In the genomic region with DNA sequence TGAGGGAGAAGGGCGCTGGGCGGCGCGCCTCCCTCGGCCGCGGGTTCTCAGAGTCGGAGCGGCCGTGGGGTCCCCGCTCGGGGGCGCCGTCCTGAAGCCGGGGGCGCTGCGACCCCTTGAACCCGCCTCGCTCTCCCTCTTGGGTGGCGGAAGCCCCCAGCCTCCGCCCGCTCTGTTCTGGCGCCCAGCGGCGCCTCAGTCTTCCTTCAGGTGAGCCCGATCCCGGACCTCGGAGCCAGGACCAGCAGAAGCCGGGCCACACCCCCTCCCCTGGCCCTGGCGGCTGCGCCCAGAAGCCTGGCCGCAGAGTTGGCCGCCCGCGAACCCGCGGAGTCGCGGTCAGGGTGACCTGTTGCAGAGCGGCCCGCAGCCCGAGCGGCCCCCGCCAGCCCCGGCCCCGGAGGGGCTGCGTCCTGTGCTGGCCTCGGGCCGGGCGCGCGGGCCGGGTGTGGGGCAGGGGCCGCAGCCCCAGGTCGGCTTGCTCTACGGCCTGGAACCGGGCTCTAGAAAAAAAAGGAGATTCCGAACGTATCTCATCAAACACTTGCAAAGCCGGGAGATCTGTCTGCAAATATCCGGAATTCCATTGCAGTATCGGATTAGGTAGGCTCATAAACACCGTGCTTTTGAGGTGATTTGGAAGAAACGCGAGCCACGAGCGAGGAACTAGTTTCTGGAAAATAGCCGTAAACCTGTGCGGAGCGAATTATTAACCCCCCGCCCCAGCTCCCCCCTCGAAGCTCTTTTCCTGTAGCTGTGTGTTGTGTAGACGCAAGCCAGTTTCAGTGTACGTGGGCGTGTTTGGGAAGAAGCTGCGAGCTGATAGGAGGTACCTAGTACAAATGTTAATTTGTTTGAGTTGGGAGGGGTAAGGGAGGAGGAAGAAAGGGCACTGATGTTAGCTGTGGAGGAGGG, we compare ENCODE assay signal across 8 cellular contexts. TPM values are rescaled to one million over a fixed set of nuclear protein-coding genes. Genes with fewer than 3 reads are reported as not detected.
A peak's percentile ranks its signal among the peaks of the same experiment; 100 is the strongest.
DNase-seq lines count a peak whose midpoint lies in the region; FAIRE-seq and TF ChIP-seq lines count a peak whose summit lies in the region.

No MANE protein-coding gene starts in this region.

- no peak for FAIRE-seq in D721Med (lab: Jason Lieb, UNC)

- CTCF ChIA-PET in HEK293 (lab: Yijun Ruan, JAX) = interaction anchor here (0.7 to 1.5 kb wide), 3 partner anchors 183 to 400 kb away, joined by 3 to 4 read pairs (median 4); no protein-coding TSS in a partner anchor

- TF ChIP-seq CTCF in HEK293 (tag by site-specific recombination; IDR thresholded peaks at IDR 0.05) = peak; percentile 85
- peak; percentile 13 for TF ChIP-seq CTCF in MM.1S (IDR thresholded peaks at IDR 0.05; ENCODE audit: low read length)
- no peak for TF ChIP-seq CTCF in SU-DHL-6 (IDR thresholded peaks at IDR 0.05; ENCODE audit: insufficient read depth, low read length, poor library complexity, severe bottlenecking)
- no peak for TF ChIP-seq CTCF in ascending aorta (IDR thresholded peaks at IDR 0.05)
- TF ChIP-seq CTCF in left ventricle myocardium inferior (IDR thresholded peaks at IDR 0.05; ENCODE audit: borderline replicate concordance) = no peak
- TF ChIP-seq CTCF in progenitor cell of endocrine pancreas (IDR thresholded peaks at IDR 0.05; ENCODE audit: unreplicated experiment) = peak; percentile 46
- no peak for TF ChIP-seq CTCF in D721Med (IDR thresholded peaks at IDR 0.05; ENCODE audit: insufficient read depth, missing control alignments)

- DNase-seq in MM.1S = peak; percentile 95
- DNase-seq in ascending aorta (ENCODE audit: low spot score in 2 of 2) = peak in 1 of 2 donors; percentile 65
- peak; percentile 48 for DNase-seq in left ventricle myocardium inferior
- DNase-seq in progenitor cell of endocrine pancreas (ENCODE audit: low spot score, unreplicated experiment) = peak; percentile 48
- DNase-seq in D721Med (ENCODE audit: insufficient read length, low spot score) = no peak

- H3K36me3 Mint-ChIP-seq in progenitor cell of endocrine pancreas (ENCODE audit: insufficient read depth) = peaks cover 5% of the 10 kb centered on the region

- H3K27ac ChIP-seq in HEK293 (ENCODE audit: extremely low read depth, low read depth, low read length) (peak overlapping the region; percentile 79), MM.1S (ENCODE audit: low read length) (peak overlapping the region; percentile 67; the same call in 1 of the 2 replicates), SU-DHL-6 (ENCODE audit: low read depth, low read length) (peak overlapping the region; percentile 80), ascending aorta (peak overlapping the region in 1 of 2 donors; percentile 36), left ventricle myocardium inferior (replicated peaks) (peak overlapping the region; percentile 86)

- intact Hi-C loops in ascending aorta (cut with DNase I) = no loop called here
- intact Hi-C loops in left ventricle myocardium inferior (cut with micrococcal nuclease) = no loop called here

- no peaks in the 10 kb centered on the region for H3K27me3 Mint-ChIP-seq in progenitor cell of endocrine pancreas

- peak overlapping the region; percentile 91 for H3K4me3 Mint-ChIP-seq in progenitor cell of endocrine pancreas (ENCODE audit: low read depth)

- peak overlapping the region; percentile 93 for H3K4me3 ChIP-seq in GM08714 (ENCODE audit: low read length)
- H3K4me3 ChIP-seq in HEK293 (ENCODE audit: low read depth, low read length) = peak overlapping the region; percentile 89
- H3K4me3 ChIP-seq in MM.1S (ENCODE audit: low read length) = peak overlapping the region; percentile 85
- peak overlapping the region; percentile 74 for H3K4me3 ChIP-seq in SU-DHL-6 (ENCODE audit: insufficient read depth, low read length, poor library complexity, severe bottlenecking)
- H3K4me3 ChIP-seq in ascending aorta = peak overlapping the region; percentile 92
- peak overlapping the region; percentile 83 for H3K4me3 ChIP-seq in left ventricle myocardium inferior

- H3F3A ChIP-seq in MM.1S (ENCODE audit: insufficient read depth, low read length) (peaks cover 7% of the 10 kb centered on the region; the same call in 1 of the 2 replicates), SU-DHL-6 (ENCODE audit: insufficient read depth) (peaks cover 26% of the 10 kb centered on the region)

- H3K4me1 ChIP-seq in HEK293 (ENCODE audit: control insufficient read depth, insufficient read depth, low read length) (peaks cover 12% of the 10 kb centered on the region), MM.1S (ENCODE audit: low read length) (peaks cover 10% of the 10 kb centered on the region; the same call in 1 of the 2 replicates), ascending aorta (no peaks in the 10 kb centered on the region), left ventricle myocardium inferior (peaks cover 28% of the 10 kb centered on the region)

- H3K9me3 ChIP-seq in HEK293 (ENCODE audit: control insufficient read depth, insufficient read depth, low read depth, low read length) (no peaks in the 10 kb centered on the region), MM.1S (replicated peaks; ENCODE audit: insufficient read depth, low read length) (no peaks in the 10 kb centered on the region), SU-DHL-6 (ENCODE audit: insufficient read depth, low read length) (no peaks in the 10 kb centered on the region), ascending aorta (no peaks in the 10 kb centered on the region), left ventricle myocardium inferior (replicated peaks) (no peaks in the 10 kb centered on the region)

- H3K79me2 ChIP-seq in MM.1S (ENCODE audit: low read length) (peaks cover 19% of the 10 kb centered on the region), SU-DHL-6 (ENCODE audit: insufficient read depth, low read length) (peaks cover 54% of the 10 kb centered on the region)

- H3K4me2 ChIP-seq in MM.1S (ENCODE audit: low read depth, low read length) = peak overlapping the region; percentile 53
- H3K4me2 ChIP-seq in SU-DHL-6 (ENCODE audit: low read depth, low read length, poor library complexity, severe bottlenecking) = peak overlapping the region; percentile 93

- H3K27ac Mint-ChIP-seq in progenitor cell of endocrine pancreas = peak overlapping the region; percentile 97

- H2AFZ ChIP-seq in MM.1S (ENCODE audit: low read length) (peak overlapping the region; percentile 93), SU-DHL-6 (ENCODE audit: low read depth, low read length, severe bottlenecking) (no peak overlapping the region)

- H3K9ac ChIP-seq in MM.1S (ENCODE audit: low read length) = peak overlapping the region; percentile 67
- peak overlapping the region; percentile 83 for H3K9ac ChIP-seq in SU-DHL-6 (ENCODE audit: low read length)

- peaks cover 31% of the 10 kb centered on the region for H3K4me1 Mint-ChIP-seq in progenitor cell of endocrine pancreas (ENCODE audit: low read depth)

- H3K9me3 Mint-ChIP-seq in progenitor cell of endocrine pancreas (ENCODE audit: low read depth) = peaks cover 4% of the 10 kb centered on the region

- H3K27me3 ChIP-seq in MM.1S (replicated peaks; ENCODE audit: insufficient read depth, low read length) (no peaks in the 10 kb centered on the region), SU-DHL-6 (ENCODE audit: low read length) (no peaks in the 10 kb centered on the region), ascending aorta (no peaks in the 10 kb centered on the region), left ventricle myocardium inferior (ENCODE audit: low read depth) (peaks cover 6% of the 10 kb centered on the region)

- H4K20me1 ChIP-seq in MM.1S (ENCODE audit: insufficient read depth, low read length) (no peaks in the 10 kb centered on the region), SU-DHL-6 (ENCODE audit: low read depth, low read length) (no peaks in the 10 kb centered on the region)

- POLR2A ChIA-PET in HEK293 (lab: Yijun Ruan, JAX) = interaction anchor here (0.6 to 2.5 kb wide), 8 partner anchors 10 to 1544 kb away, joined by 3 to 6 read pairs (median 4); no protein-coding TSS in a partner anchor

- H3K9me2 ChIP-seq in MM.1S (replicated peaks; ENCODE audit: insufficient read depth, low read length) (no peaks in the 10 kb centered on the region), SU-DHL-6 (replicated peaks; ENCODE audit: insufficient read depth, low read length) (no peaks in the 10 kb centered on the region)

- no peaks in the 10 kb centered on the region for H3K36me3 ChIP-seq in HEK293 (ENCODE audit: control insufficient read depth in 2 of 2, insufficient read depth in 1 of 2, low read length in 2 of 2)
- H3K36me3 ChIP-seq in MM.1S (replicated peaks; ENCODE audit: insufficient read depth, low read length) = no peaks in the 10 kb centered on the region
- peaks cover 17% of the 10 kb centered on the region for H3K36me3 ChIP-seq in SU-DHL-6 (ENCODE audit: low read length)
- no peaks in the 10 kb centered on the region for H3K36me3 ChIP-seq in ascending aorta
- H3K36me3 ChIP-seq in left ventricle myocardium inferior = no peaks in the 10 kb centered on the region

TF ChIP-seq in HEK293, 187 proteins besides CTCF, POLR2A, EP300 and RAD21 (continues in another document):
- TF ChIP-seq, protein P1, sequence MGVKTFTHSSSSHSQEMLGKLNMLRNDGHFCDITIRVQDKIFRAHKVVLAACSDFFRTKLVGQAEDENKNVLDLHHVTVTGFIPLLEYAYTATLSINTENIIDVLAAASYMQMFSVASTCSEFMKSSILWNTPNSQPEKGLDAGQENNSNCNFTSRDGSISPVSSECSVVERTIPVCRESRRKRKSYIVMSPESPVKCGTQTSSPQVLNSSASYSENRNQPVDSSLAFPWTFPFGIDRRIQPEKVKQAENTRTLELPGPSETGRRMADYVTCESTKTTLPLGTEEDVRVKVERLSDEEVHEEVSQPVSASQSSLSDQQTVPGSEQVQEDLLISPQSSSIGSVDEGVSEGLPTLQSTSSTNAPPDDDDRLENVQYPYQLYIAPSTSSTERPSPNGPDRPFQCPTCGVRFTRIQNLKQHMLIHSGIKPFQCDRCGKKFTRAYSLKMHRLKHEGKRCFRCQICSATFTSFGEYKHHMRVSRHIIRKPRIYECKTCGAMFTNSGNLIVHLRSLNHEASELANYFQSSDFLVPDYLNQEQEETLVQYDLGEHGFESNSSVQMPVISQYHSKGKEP (tag by site-specific recombination; IDR thresholded peaks at IDR 0.05) = no peak
- TF ChIP-seq, protein P2, sequence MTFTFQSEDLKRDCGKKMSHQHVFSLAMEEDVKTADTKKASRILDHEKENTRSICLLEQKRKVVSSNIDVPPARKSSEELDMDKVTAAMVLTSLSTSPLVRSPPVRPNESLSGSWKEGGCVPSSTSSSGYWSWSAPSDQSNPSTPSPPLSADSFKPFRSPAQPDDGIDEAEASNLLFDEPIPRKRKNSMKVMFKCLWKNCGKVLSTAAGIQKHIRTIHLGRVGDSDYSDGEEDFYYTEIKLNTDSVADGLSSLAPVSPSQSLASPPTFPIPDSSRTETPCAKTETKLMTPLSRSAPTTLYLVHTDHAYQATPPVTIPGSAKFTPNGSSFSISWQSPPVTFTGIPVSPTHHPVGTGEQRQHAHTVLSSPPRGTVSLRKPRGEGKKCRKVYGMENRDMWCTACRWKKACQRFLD (tag by site-specific recombination; IDR thresholded peaks at IDR 0.05) = no peak
- TF ChIP-seq, protein P3, sequence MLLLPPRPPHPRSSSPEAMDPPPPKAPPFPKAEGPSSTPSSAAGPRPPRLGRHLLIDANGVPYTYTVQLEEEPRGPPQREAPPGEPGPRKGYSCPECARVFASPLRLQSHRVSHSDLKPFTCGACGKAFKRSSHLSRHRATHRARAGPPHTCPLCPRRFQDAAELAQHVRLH (tag by site-specific recombination; IDR thresholded peaks at IDR 0.05) = no peak

RNA-seq across cellular contexts. Expression of gene RALGPS2, which starts 0.8 kb away (rescaled TPM):
- total RNA-seq in ascending aorta (2.2 TPM), left ventricle myocardium inferior (7.5 TPM), progenitor cell of endocrine pancreas (58.9 and 64.4 TPM in 2 replicates)

Comparison
In these comparisons a context has a peak if more than half of its experiments do, and no peak if none do; other contexts are left out.
1. CTCF ChIP-seq: peak in HEK293 (single experiment), MM.1S (single experiment) and progenitor cell of endocrine pancreas (single experiment); none in SU-DHL-6 (single experiment), ascending aorta (0 of 3), left ventricle myocardium inferior (single experiment) and D721Med (single experiment).
2. Peak in every context shown above with its lines, with median percentiles within 50 percentile points of each other: H3K4me3 ChIP-seq.